In genomic region chr5:162529886-162530285, GRCh38 we compare ENCODE assay signal across 22 cellular contexts.
"Had no signal": no experiment of that assay in that cellular context is flagged by ENCODE, and none has a peak within 500 bp of the region (broad histone marks: within the 10 kb centered on the region; RNA-seq: fewer than 3 reads in every experiment).

No MANE protein-coding gene starts in this region.

- FAIRE-seq: kidney, pancreas, small intestine had no signal

- H3K27ac ChIP-seq: breast epithelium, coronary artery, gastrocnemius medialis, pancreas, right lobe of liver, stomach had no signal

- DNase-seq: activated CD4-positive, alpha-beta T cell treated with anti-CD3 and anti-CD28 coated beads, Interleukin-2, amount 10 ng/mL, durations not matched to agents 7 days and 5 days; activated CD8-positive, alpha-beta memory T cell treated with anti-CD3 and anti-CD28 coated beads, Interleukin-2, amount 50 U/mL, for 4 hours; activated effector memory CD4-positive, alpha-beta T cell treated with Interleukin-2 at 50 U/mL for 16 hours; activated naive CD4-positive, alpha-beta T cell treated with anti-CD3 and anti-CD28 coated beads, Interleukin-2, amount 50 U/mL, for 16 hours; activated T-cell treated with anti-CD3 and anti-CD28 coated beads, Interleukin-2, amount 50 U/mL, for 4 hours; aorta; gastrocnemius medialis; head of caudate nucleus; kidney; left ventricle myocardium superior; naive thymus-derived CD8-positive, alpha-beta T cell; pancreas; right lobe of liver; small intestine; stimulated activated CD4-positive, alpha-beta T cell treated with anti-CD3 and anti-CD28 coated beads, Interleukin-15, amount 100 ng/mL, for 24 hours; stimulated activated CD4-positive, alpha-beta T cell treated with anti-CD3 and anti-CD28 coated beads, Interleukin-2, amount 100 ng/mL, for 48 hours; stomach; T1000; trophoblast cell had no signal

- H3K27me3 ChIP-seq: breast epithelium, gastrocnemius medialis, pancreas, right lobe of liver, stomach had no signal

- H3K9me3 ChIP-seq: gastrocnemius medialis, pancreas, right lobe of liver had no signal

- ATAC-seq: activated CD4-positive, CD25-positive, alpha-beta regulatory T cell treated with anti-CD3 and anti-CD28 coated beads, Interleukin-2, amount 50 U/mL, for 24 hours; activated T-cell treated with anti-CD3 and anti-CD28 coated beads, Interleukin-2, amount 50 U/mL, for 4 hours; gastrocnemius medialis; left ventricle myocardium superior; naive thymus-derived CD8-positive, alpha-beta T cell; pancreas; right lobe of liver had no signal

- H3K4me1 ChIP-seq: breast epithelium, gastrocnemius medialis, pancreas, right lobe of liver, stomach had no signal

- H3K36me3 ChIP-seq: breast epithelium, gastrocnemius medialis, pancreas, right lobe of liver, stomach had no signal

- H3K4me3 ChIP-seq: breast epithelium, coronary artery, gastrocnemius medialis, pancreas, right lobe of liver, stomach had no signal
